ENCODE assay signal across 10 cellular contexts in genomic region chr6:35107208-35107607, GRCh38. TPM values are rescaled to one million over a fixed set of nuclear protein-coding genes. Genes with fewer than 3 reads are reported as not detected.
DNase-seq lines count a peak whose midpoint lies in the region; ATAC-seq, FAIRE-seq and TF ChIP-seq lines count a peak whose summit lies in the region.
"Not testable (repeated sequence)": the region's sequence is repeated elsewhere in the genome, so short reads cannot be mapped to it uniquely, and the experiment has no call there.
"Had no signal": no experiment of that assay in that cellular context is flagged by ENCODE, and none has a peak within 500 bp of the region (broad histone marks: within the 10 kb centered on the region; RNA-seq: fewer than 3 reads in every experiment).

No MANE protein-coding gene starts in this region.

- RAD21 ChIA-PET in GM12878 (lab: Charles Lee; ENCODE audit: unreplicated experiment) = interaction anchor here (1.8 to 2.3 kb wide), 2 partner anchors 32 to 120 kb away, joined by 5 to 7 read pairs; no protein-coding TSS in a partner anchor

- H3K27me3 Mint-ChIP-seq in CD4-positive, CD25-positive, alpha-beta regulatory T cell; activated T-cell treated with anti-CD3 and anti-CD28 coated beads, Interleukin-2, amount 50 U/mL, for 72 hours (ENCODE audit: low read depth); naive B cell; stimulated activated naive CD8-positive, alpha-beta T cell treated with anti-CD3 and anti-CD28 coated beads, Interleukin-15, amount 100 ng/mL, for 72 hours: not testable (repeated sequence)

- FAIRE-seq in GM18507 (lab: Jason Lieb, UNC) (peak; percentile 58), GM12878 (lab: Jason Lieb, UNC) (peak; percentile 92)

- H3K36me3 Mint-ChIP-seq in CD4-positive, CD25-positive, alpha-beta regulatory T cell; activated T-cell treated with anti-CD3 and anti-CD28 coated beads, Interleukin-2, amount 50 U/mL, for 72 hours (ENCODE audit: insufficient read depth in 2 of 2); naive B cell: not testable (repeated sequence)

- WGBS in GM12878 (ENCODE audit: insufficient coverage, insufficient replicate concordance, low lambda C conversion rate, missing lambda C conversion rate) = 54% methylated on average over 8 of the region's 8 CpGs

- CTCF ChIA-PET in GM12878 (lab: Yijun Ruan, JAX) = interaction anchor here (0.6 to 2.2 kb wide), 6 partner anchors 9 to 444 kb away, joined by 3 to 8 read pairs (median 4); no protein-coding TSS in a partner anchor

- H4K20me1 ChIP-seq in OCI-LY3 (ENCODE audit: insufficient read depth, low read length); GM12878 (ENCODE audit: control insufficient read depth, insufficient read depth): not testable (repeated sequence)

- peak overlapping the region; percentile 18 to 75 (median 42) for H3K4me3 Mint-ChIP-seq in CD4-positive, CD25-positive, alpha-beta regulatory T cell
- peak overlapping the region in 1 of 2 donors; percentile 15 for H3K4me3 Mint-ChIP-seq in activated T-cell treated with anti-CD3 and anti-CD28 coated beads, Interleukin-2, amount 50 U/mL, for 72 hours
- not testable (repeated sequence) for H3K4me3 Mint-ChIP-seq in naive B cell
- peak overlapping the region in 1 of 2 donors; percentile 31 for H3K4me3 Mint-ChIP-seq in stimulated activated naive CD8-positive, alpha-beta T cell treated with anti-CD3 and anti-CD28 coated beads, Interleukin-15, amount 100 ng/mL, for 72 hours

- H3K4me1 ChIP-seq in CD4-positive, CD25-positive, alpha-beta regulatory T cell (ENCODE audit: control insufficient read depth, insufficient read depth, low read length, poor library complexity, severe bottlenecking); GM12878 (ENCODE audit: control insufficient read depth, insufficient read depth, low read length): not testable (repeated sequence)
- peaks cover 28% of the 10 kb centered on the region for H3K4me1 ChIP-seq in OCI-LY3 (ENCODE audit: low read length)

- not testable (repeated sequence) for BruUV-seq in GM12878 (replicated peaks; lab: Mats Ljungman, UMichigan)

- H3K36me3 ChIP-seq in CD4-positive, CD25-positive, alpha-beta regulatory T cell (ENCODE audit: control insufficient read depth, insufficient read depth, low read length); OCI-LY3 (replicated peaks; ENCODE audit: low read depth, low read length); GM12878 (ENCODE audit: control insufficient read depth in 2 of 2, insufficient read depth in 2 of 2, low read length in 1 of 2): not testable (repeated sequence)

- not testable (repeated sequence) for H3K27me3 ChIP-seq in CD4-positive, CD25-positive, alpha-beta regulatory T cell (ENCODE audit: control insufficient read depth, insufficient read depth, low read length); OCI-LY3 (ENCODE audit: low read depth, low read length); GM12878 (replicated peaks in 1 of 2; ENCODE audit: control insufficient read depth in 2 of 2, insufficient read depth in 2 of 2, low read length in 1 of 2)

- H2AFZ ChIP-seq in OCI-LY3 (ENCODE audit: low read depth, low read length) = peak overlapping the region; percentile 91
- peak overlapping the region; percentile 70 for H2AFZ ChIP-seq in GM12878 (ENCODE audit: control insufficient read depth, low read depth, low read length)

- not testable (repeated sequence) for TF ChIP-seq CTCF in OCI-LY3 (IDR thresholded peaks at IDR 0.05; ENCODE audit: low read depth, low read length); GM12878 (IDR thresholded peaks at IDR 0.05 in 2 of 3, conservative IDR thresholded peaks at IDR 0.05 in 1 of 3; ENCODE audit: control insufficient read depth in 2 of 3, extremely low read depth in 1 of 3, insufficient read depth in 1 of 3, low read depth in 3 of 3, low read length in 3 of 3)

- not testable (repeated sequence) for TF ChIP-seq RAD21 in GM12878 (IDR thresholded peaks at IDR 0.05; ENCODE audit: insufficient read depth, low read depth, low read length)

- H3K27ac Mint-ChIP-seq in CD4-positive, CD25-positive, alpha-beta regulatory T cell = peak overlapping the region in 1 of 3 donors; percentile 64
- H3K27ac Mint-ChIP-seq in activated T-cell treated with anti-CD3 and anti-CD28 coated beads, Interleukin-2, amount 50 U/mL, for 72 hours = not testable (repeated sequence)
- peak overlapping the region in 3 of 6 donors; percentile 16 to 79 (median 65) for H3K27ac Mint-ChIP-seq in naive B cell
- H3K27ac Mint-ChIP-seq in stimulated activated naive CD8-positive, alpha-beta T cell treated with anti-CD3 and anti-CD28 coated beads, Interleukin-15, amount 100 ng/mL, for 72 hours = peak overlapping the region; percentile 42 to 93

- intact Hi-C loops in GM12878 (cut with micrococcal nuclease; ENCODE audit: unreplicated experiment) = not testable (repeated sequence)

- not testable (repeated sequence) for ATAC-seq in CD4-positive, CD25-positive, alpha-beta regulatory T cell (ENCODE audit: low read depth in 2 of 2); stimulated activated naive CD8-positive, alpha-beta T cell treated with anti-CD3 and anti-CD28 coated beads, Interleukin-15, amount 100 ng/mL, for 72 hours
- peak; percentile 91 to 95 for ATAC-seq in activated CD4-positive, CD25-positive, alpha-beta regulatory T cell treated with anti-CD3 and anti-CD28 coated beads, Interleukin-2, amount 50 U/mL, for 24 hours
- peak; percentile 27 to 63 for ATAC-seq in activated T-cell treated with anti-CD3 and anti-CD28 coated beads, Interleukin-2, amount 50 U/mL, for 72 hours (replicated peaks in 1 of 2)
- ATAC-seq in GM12878 (peak; percentile 89), naive B cell (ENCODE audit: low read depth in 2 of 2) (peak; percentile 36 to 46)

- H3K9ac ChIP-seq in OCI-LY3 (ENCODE audit: low read length) = peak overlapping the region; percentile 63; the same call in 1 of the 2 replicates
- not testable (repeated sequence) for H3K9ac ChIP-seq in GM12878 (ENCODE audit: control insufficient read depth, insufficient read depth, low read length)

- TF ChIP-seq EP300 in GM12878 (IDR thresholded peaks at IDR 0.05; ENCODE audit: borderline replicate concordance in 1 of 2, control insufficient read depth in 1 of 2, low read depth in 2 of 2, low read length in 2 of 2) = not testable (repeated sequence)

- not testable (repeated sequence) for H3K27ac ChIP-seq in CD4-positive, CD25-positive, alpha-beta regulatory T cell (ENCODE audit: insufficient read depth, low read length, poor library complexity, severe bottlenecking)
- H3K27ac ChIP-seq in OCI-LY3 (ENCODE audit: low read length) (peak overlapping the region; percentile 89), GM12878 (ENCODE audit: control insufficient read depth, insufficient read depth) (peak overlapping the region; percentile 28; the same call in 1 of the 2 replicates)

- in situ Hi-C loops in GM12878 (cut with MboI) = not testable (repeated sequence)

- not testable (repeated sequence) for H3K9me3 ChIP-seq in CD4-positive, CD25-positive, alpha-beta regulatory T cell (ENCODE audit: control insufficient read depth in 2 of 2, low read length in 2 of 2); OCI-LY3 (ENCODE audit: insufficient read depth, low read length); GM12878 (replicated peaks; ENCODE audit: control insufficient read depth, insufficient read depth, low read length)

- H3K4me2 ChIP-seq in OCI-LY3 (ENCODE audit: low read length) = peak overlapping the region; percentile 68
- H3K4me2 ChIP-seq in GM12878 (ENCODE audit: control insufficient read depth, insufficient read depth) = peak overlapping the region; percentile 27; the same call in 1 of the 2 replicates

- POLR2A ChIA-PET in GM12878 (lab: Charles Lee) = interaction anchor here (0.6 to 1.1 kb wide), 3 partner anchors 9 to 413 kb away, joined by 3 to 4 read pairs (median 4); no protein-coding TSS in a partner anchor

- not testable (repeated sequence) for TF ChIP-seq POLR2A in GM12878 (IDR thresholded peaks at IDR 0.05; ENCODE audit: low read depth, low read length)

- DNase-seq in CD4-positive, CD25-positive, alpha-beta regulatory T cell = peak in 2 of 3 donors; percentile 8 to 31
- DNase-seq in GM18507 (ENCODE audit: extremely low spot score, insufficient read length, low read depth); naive B cell: not testable (repeated sequence)
- peak in 1 of 2 donors; percentile 13 for DNase-seq in activated T-cell treated with anti-CD3 and anti-CD28 coated beads, Interleukin-2, amount 50 U/mL, for 72 hours
- peak; percentile 15 for DNase-seq in GM12878 (ENCODE audit: low read depth, low spot score)
- DNase-seq in stimulated activated naive CD8-positive, alpha-beta T cell treated with anti-CD3 and anti-CD28 coated beads, Interleukin-15, amount 100 ng/mL, for 72 hours = peak in 1 of 2 donors; percentile 12

- not testable (repeated sequence) for H3K9me3 Mint-ChIP-seq in CD4-positive, CD25-positive, alpha-beta regulatory T cell; activated T-cell treated with anti-CD3 and anti-CD28 coated beads, Interleukin-2, amount 50 U/mL, for 72 hours
- peaks cover 0 to 25% (median 9%) of the 10 kb centered on the region in 7 donors for H3K9me3 Mint-ChIP-seq in naive B cell
- peaks cover 5 to 14% of the 10 kb centered on the region in 2 donors for H3K9me3 Mint-ChIP-seq in stimulated activated naive CD8-positive, alpha-beta T cell treated with anti-CD3 and anti-CD28 coated beads, Interleukin-15, amount 100 ng/mL, for 72 hours

- H3K4me1 Mint-ChIP-seq in CD4-positive, CD25-positive, alpha-beta regulatory T cell = peaks cover 3 to 13% (median 8%) of the 10 kb centered on the region in 4 donors
- H3K4me1 Mint-ChIP-seq in activated T-cell treated with anti-CD3 and anti-CD28 coated beads, Interleukin-2, amount 50 U/mL, for 72 hours (ENCODE audit: low read depth) = not testable (repeated sequence)
- H3K4me1 Mint-ChIP-seq in naive B cell = peaks cover 0 to 11% (median 0%) of the 10 kb centered on the region in 3 donors
- H3K4me1 Mint-ChIP-seq in stimulated activated naive CD8-positive, alpha-beta T cell treated with anti-CD3 and anti-CD28 coated beads, Interleukin-15, amount 100 ng/mL, for 72 hours = peaks cover 18% of the 10 kb centered on the region

- H3K79me2 ChIP-seq in OCI-LY3 (ENCODE audit: low read length); GM12878 (ENCODE audit: control insufficient read depth, insufficient read depth, low read length): not testable (repeated sequence)

- H3K4me3 ChIP-seq in CD4-positive, CD25-positive, alpha-beta regulatory T cell (ENCODE audit: low read depth, low read length) = peak overlapping the region; percentile 19
- H3K4me3 ChIP-seq in OCI-LY3 (ENCODE audit: low read length) = peak overlapping the region; percentile 52
- not testable (repeated sequence) for H3K4me3 ChIP-seq in GM12878

- SMC1A ChIA-PET in GM12878 (lab: Charles Lee; ENCODE audit: uncharacterized antibody, unreplicated experiment) = interaction anchor here (0.7 to 1.4 kb wide), 5 partner anchors 9 to 506 kb away, joined by 3 to 9 read pairs (median 3); no protein-coding TSS in a partner anchor

RNA-seq across cellular contexts. Expression of gene TCP11, which starts 33.9 kb away (rescaled TPM):
- not detected for total RNA-seq in CD4-positive, CD25-positive, alpha-beta regulatory T cell
- polyA plus RNA-seq in CD4-positive, CD25-positive, alpha-beta regulatory T cell = not detected
- total RNA-seq in activated T-cell treated with anti-CD3 and anti-CD28 coated beads, Interleukin-2, amount 50 U/mL, for 72 hours = not detected
- 0.24 and 0.67 TPM in 2 replicates for total RNA-seq in GM12878 (2013; cell fraction: nucleolus; rRNA removed)
- total RNA-seq in GM12878 (2014; rRNA removed) (0.49 TPM in 1 of 2 replicates, not detected in the other), GM12878 (2014; rRNA removed; fragmentation: Illumina TruSeq; extraction: Trizol) (not detected in 2 replicates), GM12878 (2021) (not detected in 2 replicates)
- not detected for polyA plus RNA-seq in GM12878 (2011; ENCODE audit: low read depth)
- polyA plus RNA-seq in GM12878 (2011; rRNA removed) (not detected in 2 replicates), GM12878 (2014; fragmentation: Illumina TruSeq; extraction: Trizol) (not detected in 2 replicates), GM12878 (2014; fragmentation: Nextera tagmentation; extraction: Ambion mirVana) (not detected), GM12878 (2014; rRNA removed) (not detected in 2 replicates), GM12878 (2016; fragmentation: Nextera tagmentation; extraction: Ambion mirVana) (not detected), naive B cell (ENCODE audit: low read depth in 6 of 6) (not detected)
- polyA plus RNA-seq in GM12878 (2011; cell fraction: cytosol; rRNA removed) = 0.05 and 0.10 TPM in 2 replicates
- 0.09 TPM in 1 of 2 replicates, not detected in the other for polyA plus RNA-seq in GM12878 (2011; cell fraction: nucleus; rRNA removed)
- 0.10 and 0.11 TPM in 2 replicates for polyA plus RNA-seq in GM12878 (2012)
- not detected in 2 replicates for polyA minus RNA-seq in GM12878 (2011; rRNA and poly(A)+ RNA removed)
- not detected in 2 replicates for polyA minus RNA-seq in GM12878 (2011; cell fraction: cytosol; rRNA and poly(A)+ RNA removed)
- not detected in 2 replicates for polyA minus RNA-seq in GM12878 (2011; cell fraction: nucleus; rRNA and poly(A)+ RNA removed)
- total RNA-seq: NCI-H460, Peyer's patch had no signal
